Comparison of ENCODE assay signal across 8 cellular contexts in the genomic region with DNA sequence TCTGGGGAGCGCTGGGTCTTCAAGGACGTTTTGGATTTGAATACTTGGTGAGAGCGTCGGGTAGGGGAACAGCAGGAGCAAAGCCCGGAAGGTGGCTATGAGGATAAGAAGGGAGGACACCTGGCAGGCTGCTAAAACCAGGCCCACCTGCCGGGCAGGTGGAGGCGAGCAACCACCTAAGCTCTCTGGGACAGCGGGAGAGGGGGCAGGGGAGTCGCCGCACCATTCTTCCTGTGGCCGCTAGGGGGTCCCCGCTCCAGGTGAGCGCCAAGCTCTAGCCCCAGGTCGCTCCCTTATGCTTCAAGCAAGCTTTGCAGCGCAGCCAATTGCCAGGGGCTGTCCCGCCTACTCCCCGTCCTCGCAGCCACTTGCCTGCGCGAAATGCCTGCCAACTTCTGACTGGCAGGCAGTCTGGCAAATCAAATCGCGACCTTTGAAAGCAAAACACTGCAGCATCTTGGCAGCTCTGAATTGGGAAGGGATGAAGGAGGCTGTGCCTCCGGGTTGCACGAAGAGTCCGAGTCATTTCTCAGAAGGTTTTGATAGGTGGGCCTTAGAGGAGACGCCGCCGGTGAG. TPM values are rescaled to one million over a fixed set of nuclear protein-coding genes. Genes with fewer than 3 reads are reported as not detected.
DNase-seq lines count a peak whose midpoint lies in the region; ATAC-seq and TF ChIP-seq lines count a peak whose summit lies in the region.

A gene (plus strand): TSS at position 469 of the 576 bp plus-strand sequence. CDS start 3,746 bp downstream, outside the sequence.

- H3K27ac ChIP-seq in mucosa of rectum (ENCODE audit: low read depth in 2 of 2, low read length in 2 of 2) = peak within 1 kb of the TSS; percentile 81 to 86

- peak within 1 kb of the TSS; percentile 86 for H3K4me3 ChIP-seq in epithelial cell of proximal tubule (ENCODE audit: low read depth, low read length)
- H3K4me3 ChIP-seq in mucosa of rectum (ENCODE audit: low read length in 2 of 2) = peak within 1 kb of the TSS; percentile 92 to 98

- H3K4me1 ChIP-seq in mucosa of rectum (ENCODE audit: control insufficient read depth in 2 of 2, insufficient read depth in 2 of 2, low read length in 2 of 2) = peaks cover 40 to 55% of the 10 kb centered on the region in 2 donors

- TF ChIP-seq CTCF in epithelial cell of proximal tubule (conservative IDR thresholded peaks at IDR 0.05; ENCODE audit: low read depth, low read length) = peak; percentile 78

- no peak for TF ChIP-seq EP300 in Ishikawa (IDR thresholded peaks at IDR 0.05; ENCODE audit: borderline replicate concordance)

- no peaks in the 10 kb centered on the region for H3K27me3 ChIP-seq in mucosa of rectum (ENCODE audit: control insufficient read depth in 2 of 2, insufficient read depth in 2 of 2, low read length in 2 of 2)

- DNase-seq in DMS153 treated with DMSO at 0.1 percent for 48 hours (lab: John Stamatoyannopoulos, UW; ENCODE audit: unreplicated experiment) (peak; percentile 99), OCI-M2 (lab: John Stamatoyannopoulos, UW; ENCODE audit: unreplicated experiment) (peak; percentile 25), activated T-cell treated with anti-CD3 and anti-CD28 coated beads for 48 hours (ENCODE audit: low read depth) (peak; percentile 96), epithelial cell of proximal tubule (ENCODE audit: low read depth) (peak; percentile 92)
- peak; percentile 97 for DNase-seq in stimulated activated CD8-positive, alpha-beta memory T cell treated with anti-CD3 and anti-CD28 coated beads, Interleukin-4, amount 100 ng/mL, for 48 hours

- TF ChIP-seq RAD21 in Ishikawa (IDR thresholded peaks at IDR 0.05; ENCODE audit: low read depth) = peak; percentile 62

- peak; percentile 93 for ATAC-seq in GM21576 (IDR thresholded peaks at IDR 0.05; ENCODE audit: unreplicated experiment)

- peaks cover 0 to 7% of the 10 kb centered on the region in 2 donors for H3K36me3 ChIP-seq in mucosa of rectum (ENCODE audit: control insufficient read depth in 2 of 2, insufficient read depth in 2 of 2, low read length in 2 of 2)

- no peaks in the 10 kb centered on the region for H3K9me3 ChIP-seq in mucosa of rectum (ENCODE audit: control insufficient read depth in 2 of 2, low read length in 2 of 2)

- peak within 1 kb of the TSS; percentile 79 to 90 for H3K9ac ChIP-seq in mucosa of rectum (ENCODE audit: low read depth in 1 of 2, low read length in 2 of 2)

TF ChIP-seq in Ishikawa, 13 proteins besides CTCF, POLR2A, EP300 and RAD21:
- TF ChIP-seq TCF12 (IDR thresholded peaks at IDR 0.05; ENCODE audit: low read depth) (0 out of 2 replicates have a peak, but pooled peaks have one; percentile 30), ZBTB7A (IDR thresholded peaks at IDR 0.05; ENCODE audit: low read depth) (no peak), CREB1 (IDR thresholded peaks at IDR 0.05; ENCODE audit: low read depth) (peak; percentile 45; the same call in 1 of the 2 replicates), FOXM1 (IDR thresholded peaks at IDR 0.05; ENCODE audit: borderline replicate concordance, low read depth) (peak; percentile 56), TEAD4 (IDR thresholded peaks at IDR 0.05) (0 out of 2 replicates have a peak, but pooled peaks have one; percentile 3), YY1 (IDR thresholded peaks at IDR 0.05; ENCODE audit: low read depth) (no peak), CEBPB (IDR thresholded peaks at IDR 0.05) (no peak), NFIC (IDR thresholded peaks at IDR 0.05) (peak; percentile 83), TAF1 (IDR thresholded peaks at IDR 0.05; ENCODE audit: low read depth) (peak; percentile 69), EGR1 (IDR thresholded peaks at IDR 0.05) (no peak)
- TF ChIP-seq, protein P1, sequence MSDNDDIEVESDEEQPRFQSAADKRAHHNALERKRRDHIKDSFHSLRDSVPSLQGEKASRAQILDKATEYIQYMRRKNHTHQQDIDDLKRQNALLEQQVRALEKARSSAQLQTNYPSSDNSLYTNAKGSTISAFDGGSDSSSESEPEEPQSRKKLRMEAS (IDR thresholded peaks at IDR 0.05) = peak; percentile 51; the same call in 1 of the 2 replicates
- TF ChIP-seq, protein P2, sequence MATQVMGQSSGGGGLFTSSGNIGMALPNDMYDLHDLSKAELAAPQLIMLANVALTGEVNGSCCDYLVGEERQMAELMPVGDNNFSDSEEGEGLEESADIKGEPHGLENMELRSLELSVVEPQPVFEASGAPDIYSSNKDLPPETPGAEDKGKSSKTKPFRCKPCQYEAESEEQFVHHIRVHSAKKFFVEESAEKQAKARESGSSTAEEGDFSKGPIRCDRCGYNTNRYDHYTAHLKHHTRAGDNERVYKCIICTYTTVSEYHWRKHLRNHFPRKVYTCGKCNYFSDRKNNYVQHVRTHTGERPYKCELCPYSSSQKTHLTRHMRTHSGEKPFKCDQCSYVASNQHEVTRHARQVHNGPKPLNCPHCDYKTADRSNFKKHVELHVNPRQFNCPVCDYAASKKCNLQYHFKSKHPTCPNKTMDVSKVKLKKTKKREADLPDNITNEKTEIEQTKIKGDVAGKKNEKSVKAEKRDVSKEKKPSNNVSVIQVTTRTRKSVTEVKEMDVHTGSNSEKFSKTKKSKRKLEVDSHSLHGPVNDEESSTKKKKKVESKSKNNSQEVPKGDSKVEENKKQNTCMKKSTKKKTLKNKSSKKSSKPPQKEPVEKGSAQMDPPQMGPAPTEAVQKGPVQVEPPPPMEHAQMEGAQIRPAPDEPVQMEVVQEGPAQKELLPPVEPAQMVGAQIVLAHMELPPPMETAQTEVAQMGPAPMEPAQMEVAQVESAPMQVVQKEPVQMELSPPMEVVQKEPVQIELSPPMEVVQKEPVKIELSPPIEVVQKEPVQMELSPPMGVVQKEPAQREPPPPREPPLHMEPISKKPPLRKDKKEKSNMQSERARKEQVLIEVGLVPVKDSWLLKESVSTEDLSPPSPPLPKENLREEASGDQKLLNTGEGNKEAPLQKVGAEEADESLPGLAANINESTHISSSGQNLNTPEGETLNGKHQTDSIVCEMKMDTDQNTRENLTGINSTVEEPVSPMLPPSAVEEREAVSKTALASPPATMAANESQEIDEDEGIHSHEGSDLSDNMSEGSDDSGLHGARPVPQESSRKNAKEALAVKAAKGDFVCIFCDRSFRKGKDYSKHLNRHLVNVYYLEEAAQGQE (IDR thresholded peaks at IDR 0.05; ENCODE audit: low read depth) = no peak
- TF ChIP-seq, protein P3, sequence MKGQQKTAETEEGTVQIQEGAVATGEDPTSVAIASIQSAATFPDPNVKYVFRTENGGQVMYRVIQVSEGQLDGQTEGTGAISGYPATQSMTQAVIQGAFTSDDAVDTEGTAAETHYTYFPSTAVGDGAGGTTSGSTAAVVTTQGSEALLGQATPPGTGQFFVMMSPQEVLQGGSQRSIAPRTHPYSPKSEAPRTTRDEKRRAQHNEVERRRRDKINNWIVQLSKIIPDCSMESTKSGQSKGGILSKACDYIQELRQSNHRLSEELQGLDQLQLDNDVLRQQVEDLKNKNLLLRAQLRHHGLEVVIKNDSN (IDR thresholded peaks at IDR 0.05) = no peak

RNA-seq across cellular contexts. Expression of the gene that starts here (rescaled TPM):
- total RNA-seq in epithelial cell of proximal tubule = 21.3 and 32.5 TPM in 2 replicates

Comparison
In these comparisons a context has a peak if more than half of its experiments do, and no peak if none do; other contexts are left out.
1. Peak in every context shown above with its lines: DNase-seq, ATAC-seq, H3K4me3 ChIP-seq and H3K27ac ChIP-seq.
2. DNase-seq: peak in every context shown above with its lines; median percentile 99 in DMS153 treated with DMSO at 0.1 percent for 48 hours; 97 in stimulated activated CD8-positive, alpha-beta memory T cell treated with anti-CD3 and anti-CD28 coated beads, Interleukin-4, amount 100 ng/mL, for 48 hours; 96 in activated T-cell treated with anti-CD3 and anti-CD28 coated beads for 48 hours; 92 in epithelial cell of proximal tubule; 25 in OCI-M2.